ENCODE assay signal across 8 cellular contexts in the genomic region with DNA sequence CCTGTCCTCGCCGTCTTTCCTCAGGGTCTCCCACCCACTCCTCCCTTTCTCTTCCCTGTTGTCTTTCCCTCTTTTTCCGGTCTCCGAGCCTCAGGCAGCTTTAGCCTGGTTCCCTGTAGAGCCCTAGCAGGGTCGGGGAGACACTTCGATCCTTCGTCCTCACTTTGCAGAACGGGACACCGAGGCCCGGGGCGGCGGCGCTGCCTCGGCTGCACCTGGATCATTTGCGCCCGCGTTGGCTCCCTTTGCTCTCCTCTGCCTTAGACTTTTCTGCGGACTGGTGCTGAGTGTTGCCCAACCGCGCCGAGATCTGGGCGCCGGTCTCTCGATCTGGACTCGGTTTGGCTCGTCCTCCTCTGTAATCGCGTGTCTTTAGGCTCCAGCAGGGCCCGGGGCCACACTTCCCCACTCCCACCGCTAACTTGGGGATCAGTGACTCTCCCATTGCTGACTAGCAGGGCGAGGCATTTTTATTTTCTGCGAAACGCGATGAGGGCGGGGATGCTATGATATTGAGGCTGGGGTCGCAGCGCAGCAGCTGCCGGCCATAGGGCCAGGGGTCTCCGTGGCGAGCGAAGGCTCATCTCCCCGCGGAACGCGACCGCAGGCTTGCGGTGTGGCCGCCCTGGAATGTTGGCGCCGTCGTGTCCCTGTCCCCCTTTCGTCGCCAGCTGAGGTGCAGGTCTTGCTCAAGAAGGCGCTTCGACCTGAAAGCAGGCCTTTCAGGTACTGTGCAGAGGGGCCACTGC. TPM values are rescaled to one million over a fixed set of nuclear protein-coding genes. Genes with fewer than 3 reads are reported as not detected.
DNase-seq lines count a peak whose midpoint lies in the region; ATAC-seq and TF ChIP-seq lines count a peak whose summit lies in the region.

No MANE protein-coding gene starts in this region.

- peaks cover 0 to 1% (median 0%) of the 10 kb centered on the region in 7 donors for H3K9me3 Mint-ChIP-seq in naive B cell

- DNase-seq in coronary artery (ENCODE audit: low spot score) (no peak), naive B cell (no peak)

- H3K9me2 ChIP-seq in Loucy (replicated peaks; ENCODE audit: low read depth, low read length) = no peaks in the 10 kb centered on the region

- no peak overlapping the region for H2AFZ ChIP-seq in Loucy (ENCODE audit: low read length)

- H3K4me3 Mint-ChIP-seq in naive B cell = peak overlapping the region; percentile 78 to 90 (median 88)

- H3K27me3 ChIP-seq in BLaER1 (0 out of 2 replicates have a peak, but pooled peaks cover 11% of the 10 kb centered on the region), Loucy (ENCODE audit: insufficient read depth, low read length, poor library complexity, severe bottlenecking) (no peaks in the 10 kb centered on the region)

- H3K4me1 Mint-ChIP-seq in naive B cell = peaks cover 15 to 25% (median 19%) of the 10 kb centered on the region in 3 donors

- peak overlapping the region; percentile 99 for H3K4me2 ChIP-seq in BLaER1
- peak overlapping the region; percentile 91 for H3K4me2 ChIP-seq in Loucy (ENCODE audit: low read depth, low read length, poor library complexity, severe bottlenecking)

- H3K27me3 Mint-ChIP-seq in naive B cell = peaks cover 35 to 44% (median 41%) of the 10 kb centered on the region in 3 donors

- H4K20me1 ChIP-seq in BLaER1 = no peaks in the 10 kb centered on the region
- H4K20me1 ChIP-seq in Loucy (ENCODE audit: insufficient read depth, low read length, poor library complexity, severe bottlenecking) = peaks cover 20% of the 10 kb centered on the region

- H3K27ac Mint-ChIP-seq in naive B cell = peak overlapping the region in 2 of 6 donors; percentile 28 to 92

- peaks cover 4% of the 10 kb centered on the region; the same call in 1 of the 2 replicates for H3F3A ChIP-seq in Loucy (ENCODE audit: low read depth)

- peaks cover 0 to 7% of the 10 kb centered on the region in 2 donors for H3K36me3 Mint-ChIP-seq in naive B cell

- peaks cover 33% of the 10 kb centered on the region for H3K4me1 ChIP-seq in BLaER1
- H3K4me1 ChIP-seq in Loucy (ENCODE audit: insufficient read depth, low read length, poor library complexity, severe bottlenecking) = peaks cover 52% of the 10 kb centered on the region

- peaks cover 53% of the 10 kb centered on the region for H3K79me2 ChIP-seq in Loucy (ENCODE audit: insufficient read depth, low read length)

- H3K27ac ChIP-seq in BLaER1 (peak overlapping the region; percentile 92), coronary artery (no peak overlapping the region)

- peak overlapping the region; percentile 85 for H3K4me3 ChIP-seq in BLaER1
- H3K4me3 ChIP-seq in Loucy (ENCODE audit: low read length, poor library complexity, severe bottlenecking) = peak overlapping the region; percentile 89
- peak overlapping the region; percentile 90 for H3K4me3 ChIP-seq in coronary artery

- ATAC-seq in naive B cell (ENCODE audit: low read depth in 2 of 2) = no peak
- no peak for ATAC-seq in GM18873 (IDR thresholded peaks at IDR 0.05; ENCODE audit: low FRiP score, unreplicated experiment)
- ATAC-seq in HG03439 (IDR thresholded peaks at IDR 0.05; ENCODE audit: unreplicated experiment) = no peak
- no peak for ATAC-seq in GM18867 (IDR thresholded peaks at IDR 0.05; ENCODE audit: unreplicated experiment)
- no peak for ATAC-seq in HG02759 (IDR thresholded peaks at IDR 0.05; ENCODE audit: unreplicated experiment)

- TF ChIP-seq CTCF in Loucy (conservative IDR thresholded peaks at IDR 0.05; ENCODE audit: low read length) (no peak), coronary artery (IDR thresholded peaks at IDR 0.05) (no peak)

- H3K36me3 ChIP-seq in BLaER1 = peaks cover 15% of the 10 kb centered on the region
- H3K36me3 ChIP-seq in Loucy (ENCODE audit: insufficient read depth, low read length) = peaks cover 20% of the 10 kb centered on the region

- H3K9ac ChIP-seq in BLaER1 = peak overlapping the region; percentile 92
- peak overlapping the region; percentile 94 for H3K9ac ChIP-seq in Loucy (ENCODE audit: low read depth, low read length, poor library complexity, severe bottlenecking)

- no peaks in the 10 kb centered on the region for H3K9me3 ChIP-seq in BLaER1
- H3K9me3 ChIP-seq in Loucy (ENCODE audit: insufficient read depth, low read depth, low read length) = no peaks in the 10 kb centered on the region

RNA-seq across cellular contexts. Expression of gene E2F8, which starts 1.6 kb away (rescaled TPM):
- polyA plus RNA-seq in naive B cell (ENCODE audit: low read depth in 6 of 6) = not detected

RNA-seq across cellular contexts. Expression of gene CSRP3, which starts 40.6 kb away (rescaled TPM):
- polyA plus RNA-seq in naive B cell (ENCODE audit: low read depth in 6 of 6) = not detected
